26 cellular contexts compared by ENCODE assay signal in the genomic region with DNA sequence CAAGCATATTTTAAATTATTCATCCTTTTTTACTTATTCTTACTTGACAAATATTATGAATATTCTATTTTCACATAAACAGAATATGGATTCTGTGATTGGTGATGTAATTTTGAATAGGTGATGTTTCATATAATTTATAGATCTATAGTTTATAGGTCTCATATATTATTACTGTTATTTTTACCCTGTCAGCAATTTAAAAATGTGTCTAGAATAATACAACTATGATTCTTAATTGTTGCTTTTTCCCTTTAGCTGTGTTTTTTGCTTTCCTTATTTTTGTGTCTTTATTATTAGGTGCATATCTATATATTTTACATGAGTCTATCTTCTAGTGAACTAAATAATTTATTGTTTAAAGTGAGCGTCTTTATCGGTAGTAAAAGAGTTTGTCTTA.
DNase-seq lines count a peak whose midpoint lies in the region; ATAC-seq, FAIRE-seq and TF ChIP-seq lines count a peak whose summit lies in the region.
"Had no signal": no experiment of that assay in that cellular context is flagged by ENCODE, and none has a peak within 500 bp of the region (broad histone marks: within the 10 kb centered on the region; RNA-seq: fewer than 3 reads in every experiment).

No MANE protein-coding gene starts in this region.

- no peaks in the 10 kb centered on the region; the same call in 1 of the 2 replicates for H3K79me1 ChIP-seq in H1 (ENCODE audit: low read depth, low read length)

- DNase-seq in HepG2 (ENCODE audit: low spot score) (no peak), right lobe of liver (no peak), K562 (ENCODE audit: extremely low read depth in 1 of 4, low spot score in 3 of 4) (no peak), H1 (ENCODE audit: low read depth in 1 of 2, low spot score in 2 of 2) (no peak)
- no peak for DNase-seq in effector memory CD8-positive, alpha-beta T cell
- DNase-seq: ACHN; BE2C; C1 segment of cervical spinal cord; CD4-positive, alpha-beta memory T cell; CD4-positive, CD25-positive, alpha-beta regulatory T cell; CD8-positive, alpha-beta memory T cell; COR-L47; DMS 273 treated with DMSO at 0.1 percent for 48 hours; DMS153; DMS53; DMS79; DND-41; EL; GDM1 had no signal

- no peak overlapping the region for H3K4me3 Mint-ChIP-seq in effector memory CD8-positive, alpha-beta T cell
- H3K4me3 Mint-ChIP-seq: CD14-positive monocyte; CD4-positive, alpha-beta memory T cell; CD4-positive, CD25-positive, alpha-beta regulatory T cell; CD8-positive, alpha-beta memory T cell had no signal

- TF ChIP-seq POLR2A in HepG2 (IDR thresholded peaks at IDR 0.05; ENCODE audit: insufficient read depth in 1 of 2, low read depth in 2 of 2, low read length in 2 of 2) (no peak), right lobe of liver (IDR thresholded peaks at IDR 0.05) (no peak), K562 (conservative IDR thresholded peaks at IDR 0.05) (no peak), H1 (IDR thresholded peaks at IDR 0.05; ENCODE audit: control extremely low read depth in 1 of 2, low read depth in 2 of 2, low read length in 2 of 2) (no peak)

- H3K18ac ChIP-seq in H1 (ENCODE audit: extremely low read depth, low read length) = no peak overlapping the region

- POLR2A ChIA-PET in HepG2 (lab: Yijun Ruan, JAX) = no interaction called here
- POLR2A ChIA-PET in K562 (lab: Yijun Ruan, JAX) = no interaction called here
- POLR2A ChIA-PET in H1 (lab: Charles Lee; ENCODE audit: partially characterized antibody) = no interaction called here

- H2BK20ac ChIP-seq in H1 (ENCODE audit: low read length) = no peak overlapping the region

- H3K27ac Mint-ChIP-seq in effector memory CD8-positive, alpha-beta T cell = no peak overlapping the region
- H3K27ac Mint-ChIP-seq: CD14-positive monocyte; CD4-positive, alpha-beta memory T cell; CD4-positive, CD25-positive, alpha-beta regulatory T cell; CD8-positive, alpha-beta memory T cell had no signal

- ATAC-seq in HepG2 (no peak), right lobe of liver (no peak), K562 (no peak), GM21360 (IDR thresholded peaks at IDR 0.05; ENCODE audit: unreplicated experiment) (no peak)
- no peak for ATAC-seq in effector memory CD8-positive, alpha-beta T cell (replicated peaks)
- ATAC-seq: GM12878 had no signal

- H3K36me3 Mint-ChIP-seq in effector memory CD8-positive, alpha-beta T cell (ENCODE audit: insufficient read depth) = no peaks in the 10 kb centered on the region
- H3K36me3 Mint-ChIP-seq: CD14-positive monocyte; CD4-positive, alpha-beta memory T cell; CD4-positive, CD25-positive, alpha-beta regulatory T cell; CD8-positive, alpha-beta memory T cell had no signal

- H2BK12ac ChIP-seq in H1 (ENCODE audit: low read depth, low read length) = no peak overlapping the region

- no peaks in the 10 kb centered on the region for H3K23me2 ChIP-seq in H1 (ENCODE audit: low read depth, low read length)

- no peak overlapping the region for H3K27ac ChIP-seq in HepG2 (ENCODE audit: extremely low read length, insufficient read depth, low read length)
- no peak overlapping the region for H3K27ac ChIP-seq in right lobe of liver
- H3K27ac ChIP-seq in K562 (ENCODE audit: extremely low read depth, low read depth, low read length) = no peak overlapping the region
- no peak overlapping the region for H3K27ac ChIP-seq in H1 (ENCODE audit: low read depth, low read length)
- H3K27ac ChIP-seq: 22Rv1, BLaER1 had no signal

- FAIRE-seq in HepG2 (lab: Jason Lieb, UNC) (no peak), K562 (lab: Jason Lieb, UNC) (no peak), H1 (lab: Jason Lieb, UNC) (no peak)
- FAIRE-seq: GM12878, GM12892, GM18507 had no signal

- no peaks in the 10 kb centered on the region for H3K4me1 Mint-ChIP-seq in effector memory CD8-positive, alpha-beta T cell (ENCODE audit: low read depth in 2 of 2)
- H3K4me1 Mint-ChIP-seq: CD14-positive monocyte; CD4-positive, alpha-beta memory T cell; CD4-positive, CD25-positive, alpha-beta regulatory T cell; CD8-positive, alpha-beta memory T cell had no signal

- H3K9me3 ChIP-seq in HepG2 (ENCODE audit: low read length) (peaks cover 70% of the 10 kb centered on the region), right lobe of liver (peaks cover 0 to 20% (median 2%) of the 10 kb centered on the region in 4 donors), K562 (replicated peaks; ENCODE audit: control insufficient read depth, insufficient read depth, low read depth, low read length) (no peaks in the 10 kb centered on the region), H1 (ENCODE audit: insufficient read depth in 2 of 2, low read depth in 1 of 2, low read length in 1 of 2) (peaks cover 14 to 23% of the 10 kb centered on the region in 2 experiments)
- H3K9me3 ChIP-seq: BE2C had no signal

- no peak overlapping the region for H4K8ac ChIP-seq in H1 (ENCODE audit: extremely low read depth, insufficient read depth, low read length)

- no peaks in the 10 kb centered on the region for H3K79me2 ChIP-seq in HepG2 (ENCODE audit: insufficient read depth, low read length)
- no peaks in the 10 kb centered on the region for H3K79me2 ChIP-seq in K562 (ENCODE audit: control insufficient read depth, insufficient read depth, low read length)
- H3K79me2 ChIP-seq in H1 (ENCODE audit: control insufficient read depth in 1 of 2, insufficient read depth in 2 of 2, low read length in 2 of 2) = no peaks in the 10 kb centered on the region

- TF ChIP-seq RAD21 in HepG2 (CRISPR knock-in tag; IDR thresholded peaks at IDR 0.05) = no peak
- TF ChIP-seq RAD21 in K562 (CRISPR knock-in tag; conservative IDR thresholded peaks at IDR 0.05 in 1 of 2, IDR thresholded peaks at IDR 0.05 in 1 of 2) = no peak
- TF ChIP-seq RAD21 in H1 (IDR thresholded peaks at IDR 0.05 in 1 of 2, conservative IDR thresholded peaks at IDR 0.05 in 1 of 2; ENCODE audit: low read depth in 2 of 2, low read length in 2 of 2) = no peak

- no peak for TF ChIP-seq CTCF in HepG2 (CRISPR knock-in tag; IDR thresholded peaks at IDR 0.05)
- no peak for TF ChIP-seq CTCF in right lobe of liver (IDR thresholded peaks at IDR 0.05)
- no peak for TF ChIP-seq CTCF in K562 (IDR thresholded peaks at IDR 0.05 in 2 of 3, conservative IDR thresholded peaks at IDR 0.05 in 1 of 3; ENCODE audit: insufficient read depth in 2 of 3, low read depth in 1 of 3, low read length in 3 of 3)
- TF ChIP-seq CTCF in H1 (IDR thresholded peaks at IDR 0.05; ENCODE audit: control extremely low read depth in 1 of 3, insufficient read depth in 1 of 3, low read depth in 1 of 3, low read length in 3 of 3) = no peak

- H2AFZ ChIP-seq in HepG2 (ENCODE audit: low read length) (no peak overlapping the region), K562 (ENCODE audit: low read depth, low read length) (no peak overlapping the region), H1 (ENCODE audit: low read length) (no peak overlapping the region)

- no peak overlapping the region for H4K91ac ChIP-seq in H1 (replicated peaks; ENCODE audit: insufficient read length, low read length)

- intact Hi-C loops in HepG2 (cut with micrococcal nuclease; ENCODE audit: unreplicated experiment) = no loop called here
- intact Hi-C loops in right lobe of liver (cut with DNase I) = no loop called here
- intact Hi-C loops in K562 (cut with micrococcal nuclease) = no loop called here

- H2BK120ac ChIP-seq in H1 (replicated peaks; ENCODE audit: low read depth, low read length) = no peak overlapping the region

- no peak overlapping the region for H2AK5ac ChIP-seq in H1 (ENCODE audit: low read depth, low read length)

- no peak overlapping the region for H2BK15ac ChIP-seq in H1 (ENCODE audit: low read length)

- no TSS peak for BruUV-seq in HepG2 (replicated peaks; lab: Mats Ljungman, UMichigan)
- BruUV-seq in K562 (replicated peaks; lab: Mats Ljungman, UMichigan) = no TSS peak

- H3K27me3 ChIP-seq in HepG2 (ENCODE audit: control insufficient read depth in 1 of 2, insufficient read depth in 2 of 2, low read length in 2 of 2) = no peaks in the 10 kb centered on the region
- H3K27me3 ChIP-seq in right lobe of liver = no peaks in the 10 kb centered on the region
- no peaks in the 10 kb centered on the region for H3K27me3 ChIP-seq in K562 (ENCODE audit: control insufficient read depth in 2 of 2, insufficient read depth in 2 of 2, low read length in 2 of 2)
- H3K27me3 ChIP-seq in H1 (replicated peaks in 1 of 4; ENCODE audit: control insufficient read depth in 3 of 4, extremely low read depth in 1 of 4, insufficient read depth in 3 of 4, low read length in 3 of 4) = no peaks in the 10 kb centered on the region
- H3K27me3 ChIP-seq: BE2C, BLaER1 had no signal

- H3K9me3 Mint-ChIP-seq in effector memory CD8-positive, alpha-beta T cell = peaks cover 7% of the 10 kb centered on the region in 2 donors

- no peak overlapping the region for H3K56ac ChIP-seq in H1 (replicated peaks; ENCODE audit: insufficient read length, low read depth, low read length)

- no peak overlapping the region for H3K14ac ChIP-seq in H1 (ENCODE audit: insufficient read length)

- no peak overlapping the region for H3K4me3 ChIP-seq in HepG2 (replicated peaks in 1 of 3; ENCODE audit: insufficient read depth in 1 of 3, low read depth in 2 of 3, low read length in 3 of 3)
- no peak overlapping the region for H3K4me3 ChIP-seq in right lobe of liver
- H3K4me3 ChIP-seq in K562 = no peak overlapping the region
- no peak overlapping the region for H3K4me3 ChIP-seq in H1 (ENCODE audit: extremely low read depth in 1 of 4, insufficient read depth in 2 of 4, low read depth in 3 of 4, low read length in 4 of 4)
- H3K4me3 ChIP-seq: BLaER1, GM12878 had no signal

- H4K20me1 ChIP-seq in HepG2 (ENCODE audit: insufficient read depth, low read length) (no peaks in the 10 kb centered on the region), K562 (replicated peaks; ENCODE audit: control insufficient read depth, insufficient read depth, low read length) (no peaks in the 10 kb centered on the region), H1 (replicated peaks in 1 of 2; ENCODE audit: control insufficient read depth in 1 of 2, insufficient read depth in 2 of 2, low read length in 2 of 2) (no peaks in the 10 kb centered on the region)
- H4K20me1 ChIP-seq: BLaER1 had no signal

- in situ Hi-C loops in HepG2 (cut with HindIII; ENCODE audit: extremely low pct_ligation_motif_present, low pct_unique_long_range_greater_than_20kb) = no loop called here
- in situ Hi-C loops in K562 (cut with MboI) = no loop called here

- H3K4ac ChIP-seq in H1 (replicated peaks; ENCODE audit: insufficient read length, low read depth, low read length) = no peak overlapping the region

- no peak overlapping the region for H3K4me2 ChIP-seq in HepG2 (ENCODE audit: low read depth, low read length)
- no peak overlapping the region for H3K4me2 ChIP-seq in K562 (ENCODE audit: insufficient read depth, low read length)
- H3K4me2 ChIP-seq in H1 (ENCODE audit: insufficient read depth in 1 of 2, low read depth in 2 of 2, low read length in 2 of 2) = no peak overlapping the region
- H3K4me2 ChIP-seq: BLaER1 had no signal

- H4K5ac ChIP-seq in H1 (ENCODE audit: insufficient read length, low read depth, low read length) = no peak overlapping the region

- CTCF ChIA-PET in HepG2 (lab: Yijun Ruan, JAX; ENCODE audit: low intra/inter-chr PET ratio, low total read pairs) = no interaction called here
- CTCF ChIA-PET in K562 (lab: Yijun Ruan, JAX; ENCODE audit: low intra/inter-chr PET ratio) = no interaction called here
- CTCF ChIA-PET in H1 (lab: Charles Lee; ENCODE audit: partially characterized antibody) = no interaction called here

- H3K9me1 ChIP-seq in K562 (ENCODE audit: control insufficient read depth, insufficient read depth, low read length) = no peaks in the 10 kb centered on the region

- TF ChIP-seq EP300 in HepG2 (IDR thresholded peaks at IDR 0.05; ENCODE audit: low read depth in 2 of 2, low read length in 2 of 2) (no peak), HepG2 (CRISPR knock-in tag; IDR thresholded peaks at IDR 0.05; ENCODE audit: borderline replicate concordance) (no peak), K562 (IDR thresholded peaks at IDR 0.05; ENCODE audit: low read length) (no peak), H1 (IDR thresholded peaks at IDR 0.05; ENCODE audit: borderline replicate concordance in 1 of 2, low read depth in 2 of 2, low read length in 2 of 2) (no peak)

- H3K9ac ChIP-seq in HepG2 (ENCODE audit: insufficient read depth, low read depth, low read length) (no peak overlapping the region), K562 (ENCODE audit: insufficient read depth in 1 of 2, low read depth in 2 of 2, low read length in 2 of 2) (no peak overlapping the region), H1 (replicated peaks in 1 of 4; ENCODE audit: extremely low read depth in 1 of 4, low read depth in 3 of 4, low read length in 3 of 4) (no peak overlapping the region)
- H3K9ac ChIP-seq: BLaER1 had no signal

- H3K23ac ChIP-seq in H1 (ENCODE audit: insufficient read length) = no peak overlapping the region

- H3K4me1 ChIP-seq in HepG2 (ENCODE audit: insufficient read depth, low read length) = no peaks in the 10 kb centered on the region
- no peaks in the 10 kb centered on the region for H3K4me1 ChIP-seq in right lobe of liver
- H3K4me1 ChIP-seq in K562 (replicated peaks in 1 of 2; ENCODE audit: control insufficient read depth in 2 of 2, insufficient read depth in 2 of 2, low read length in 2 of 2) = no peaks in the 10 kb centered on the region
- no peaks in the 10 kb centered on the region for H3K4me1 ChIP-seq in H1 (replicated peaks in 1 of 4; ENCODE audit: control insufficient read depth in 3 of 4, insufficient read depth in 4 of 4, low read length in 3 of 4)
- H3K4me1 ChIP-seq: BE2C, BLaER1 had no signal

- H3K36me3 ChIP-seq in HepG2 (replicated peaks in 1 of 2; ENCODE audit: control insufficient read depth in 1 of 2, insufficient read depth in 2 of 2, low read length in 2 of 2) = no peaks in the 10 kb centered on the region
- H3K36me3 ChIP-seq in right lobe of liver = no peaks in the 10 kb centered on the region
- no peaks in the 10 kb centered on the region for H3K36me3 ChIP-seq in K562 (ENCODE audit: control insufficient read depth, insufficient read depth, low read length)
- peaks cover 0 to 13% (median 1%) of the 10 kb centered on the region in 4 experiments; a peak in 3 of 8 replicates for H3K36me3 ChIP-seq in H1 (ENCODE audit: control insufficient read depth in 2 of 4, insufficient read depth in 4 of 4, low read length in 3 of 4)
- H3K36me3 ChIP-seq: BE2C, BLaER1 had no signal

- H3K27me3 Mint-ChIP-seq in effector memory CD8-positive, alpha-beta T cell = no peaks in the 10 kb centered on the region
- H3K27me3 Mint-ChIP-seq: CD4-positive, alpha-beta memory T cell; CD4-positive, CD25-positive, alpha-beta regulatory T cell; CD8-positive, alpha-beta memory T cell had no signal

- 64% methylated on average over 2 of the region's 2 CpGs for WGBS in HepG2 (ENCODE audit: low lambda C conversion rate)
- 81% methylated on average over 2 of the region's 2 CpGs for WGBS in right lobe of liver (ENCODE audit: insufficient coverage, low coverage, low lambda C conversion rate, missing lambda C conversion rate)
- 0% methylated on average over 2 of the region's 2 CpGs for WGBS in K562 (ENCODE audit: insufficient coverage, low coverage, missing lambda C conversion rate)
- WGBS in H1 (ENCODE audit: extremely low coverage in 1 of 2, insufficient coverage in 1 of 2, insufficient read length in 1 of 2, insufficient replicate concordance in 2 of 2, low coverage in 1 of 2, low lambda C conversion rate in 2 of 2, missing lambda C conversion rate in 1 of 2), 2 experiments = 94% methylated on average over 2 of the region's 2 CpGs; no CpG with 5 or more reads in 1 of the 2 experiments

- no peak overlapping the region for H2BK5ac ChIP-seq in H1 (ENCODE audit: low read depth, low read length)

Comparison
In these comparisons a context has a peak if more than half of its experiments do, and no peak if none do; other contexts are left out.
1. Of the 241 proteins assayed by ChIP-seq in both HepG2 and K562: peak only in HepG2: none; only in K562: MAFG; in both: MAFF and MAFK; in neither: 238.